2 cellular contexts compared by ENCODE assay signal in the genomic region with DNA sequence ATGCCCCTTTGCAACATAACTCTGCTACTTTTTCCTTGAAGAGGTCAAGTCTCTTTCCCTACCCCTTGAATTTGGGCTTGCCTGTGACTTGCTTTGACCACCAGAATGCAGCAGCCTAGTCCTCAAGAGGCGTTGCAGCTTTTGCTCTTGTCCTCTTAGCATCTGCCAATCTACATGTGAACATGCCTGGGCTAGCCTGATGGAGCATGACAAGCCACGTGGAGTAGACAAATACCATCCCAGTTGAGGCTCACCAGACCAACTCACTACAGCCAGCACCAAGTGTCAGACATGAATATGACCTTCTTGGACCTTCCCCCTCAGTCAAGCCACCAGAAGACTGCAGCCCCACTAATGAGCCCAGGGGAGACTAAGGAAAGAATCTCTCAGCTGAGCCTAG.
A peak's percentile ranks its signal among the peaks of the same experiment; 100 is the strongest.
TF ChIP-seq lines count a peak whose summit lies in the region.

No MANE protein-coding gene starts in this region.

TF ChIP-seq in IMR-90, 13 proteins besides CTCF, POLR2A, EP300 and RAD21:
- TF ChIP-seq FOS (IDR thresholded peaks at IDR 0.05; ENCODE audit: low read depth, low read length): no peak
- TF ChIP-seq NFE2L2 (IDR thresholded peaks at IDR 0.05; ENCODE audit: low read depth, low read length): no peak
- no peak for TF ChIP-seq RCOR1 (IDR thresholded peaks at IDR 0.05; ENCODE audit: insufficient replicate concordance, low read length)
- TF ChIP-seq SMC3 (IDR thresholded peaks at IDR 0.05; ENCODE audit: low read depth, low read length): no peak

TF ChIP-seq in H1, 55 proteins besides CTCF, POLR2A, EP300 and RAD21:
- TF ChIP-seq, protein P1, sequence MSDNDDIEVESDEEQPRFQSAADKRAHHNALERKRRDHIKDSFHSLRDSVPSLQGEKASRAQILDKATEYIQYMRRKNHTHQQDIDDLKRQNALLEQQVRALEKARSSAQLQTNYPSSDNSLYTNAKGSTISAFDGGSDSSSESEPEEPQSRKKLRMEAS (IDR thresholded peaks at IDR 0.05): 0 out of 2 replicates have a peak, but pooled peaks have one; percentile 25
- TF ChIP-seq GTF2F1 (IDR thresholded peaks at IDR 0.05; ENCODE audit: borderline replicate concordance, low read depth, low read length): no peak
